8 cellular contexts compared by ENCODE assay signal in the genomic region with DNA sequence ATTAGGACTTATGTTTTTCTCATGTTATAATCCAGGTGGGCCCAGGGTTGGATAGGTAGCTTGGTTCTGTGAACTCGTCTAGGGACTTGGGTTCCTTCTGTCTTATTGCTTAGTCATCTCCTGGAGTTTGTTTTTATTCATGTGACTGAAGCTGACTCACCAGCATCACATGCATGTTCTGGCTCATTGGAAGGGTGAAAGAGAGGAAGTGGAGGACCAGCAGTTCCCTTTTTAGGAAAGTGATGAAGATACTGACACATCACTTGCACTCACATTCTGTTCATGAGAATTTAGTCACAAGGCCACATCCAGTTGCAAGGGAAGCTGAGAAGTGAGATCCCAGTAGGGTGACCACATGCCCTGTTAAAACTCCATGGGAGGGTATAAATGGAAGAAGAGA.
DNase-seq lines count a peak whose midpoint lies in the region; ATAC-seq and TF ChIP-seq lines count a peak whose summit lies in the region.
"Not testable (repeated sequence)": the region's sequence is repeated elsewhere in the genome, so short reads cannot be mapped to it uniquely, and the experiment has no call there.

No MANE protein-coding gene starts in this region.

- H3K27me3 Mint-ChIP-seq in CD14-positive monocyte (ENCODE audit: low read depth in 3 of 3); activated T-cell treated with anti-CD3 and anti-CD28 coated beads, Interleukin-2, amount 50 U/mL, for 4 hours (ENCODE audit: low read depth); stimulated activated memory B cell treated with anti-CD40 and anti-IgM and Interleukin-4, amounts not matched to agents 10 μg/mL and 1 μg/mL and 100 μg/mL, for 72 hours: not testable (repeated sequence)

- H3K4me1 Mint-ChIP-seq in CD14-positive monocyte; activated T-cell treated with anti-CD3 and anti-CD28 coated beads, Interleukin-2, amount 50 U/mL, for 4 hours (ENCODE audit: low read depth); stimulated activated memory B cell treated with anti-CD40 and anti-IgM and Interleukin-4, amounts not matched to agents 10 μg/mL and 1 μg/mL and 100 μg/mL, for 72 hours: not testable (repeated sequence)

- H3K79me2 ChIP-seq in OCI-LY3 (ENCODE audit: low read length), result not testable (repeated sequence)

- TF ChIP-seq CTCF in CD14-positive monocyte (IDR thresholded peaks at IDR 0.05); OCI-LY3 (IDR thresholded peaks at IDR 0.05; ENCODE audit: low read depth, low read length); foreskin keratinocyte (conservative IDR thresholded peaks at IDR 0.05); lower lobe of right lung (IDR thresholded peaks at IDR 0.05): not testable (repeated sequence)

- not testable (repeated sequence) for H3K9ac ChIP-seq in OCI-LY3 (ENCODE audit: low read length)

- H2AFZ ChIP-seq in OCI-LY3 (ENCODE audit: low read depth, low read length), result not testable (repeated sequence)

- H3K4me3 Mint-ChIP-seq in CD14-positive monocyte; activated T-cell treated with anti-CD3 and anti-CD28 coated beads, Interleukin-2, amount 50 U/mL, for 4 hours; stimulated activated memory B cell treated with anti-CD40 and anti-IgM and Interleukin-4, amounts not matched to agents 10 μg/mL and 1 μg/mL and 100 μg/mL, for 72 hours: not testable (repeated sequence)

- intact Hi-C loops in CD14-positive monocyte (cut with micrococcal nuclease); lower lobe of right lung (cut with DNase I): not testable (repeated sequence)

- not testable (repeated sequence) for H3K9me3 ChIP-seq in OCI-LY3 (ENCODE audit: insufficient read depth, low read length); lower lobe of right lung

- H3K4me1 ChIP-seq in OCI-LY3 (ENCODE audit: low read length); foreskin keratinocyte; lower lobe of right lung: not testable (repeated sequence)

- H3K4me3 ChIP-seq in OCI-LY3 (ENCODE audit: low read length); lower lobe of right lung: not testable (repeated sequence)

- H3K27ac ChIP-seq in OCI-LY3 (ENCODE audit: low read length), result peak overlapping the region; percentile 30; the same call in 1 of the 2 replicates
- H3K27ac ChIP-seq in foreskin keratinocyte, lower lobe of right lung: not testable (repeated sequence)

- not testable (repeated sequence) for H3K4me2 ChIP-seq in OCI-LY3 (ENCODE audit: low read length)

- not testable (repeated sequence) for H3K36me3 Mint-ChIP-seq in CD14-positive monocyte; activated T-cell treated with anti-CD3 and anti-CD28 coated beads, Interleukin-2, amount 50 U/mL, for 4 hours (ENCODE audit: insufficient read depth); stimulated activated memory B cell treated with anti-CD40 and anti-IgM and Interleukin-4, amounts not matched to agents 10 μg/mL and 1 μg/mL and 100 μg/mL, for 72 hours

- not testable (repeated sequence) for H3K27me3 ChIP-seq in OCI-LY3 (ENCODE audit: low read depth, low read length); foreskin keratinocyte; lower lobe of right lung (ENCODE audit: low read depth)

- peak; percentile 80 for ATAC-seq in GM21447 (IDR thresholded peaks at IDR 0.05; ENCODE audit: unreplicated experiment)
- ATAC-seq in HG02973 (IDR thresholded peaks at IDR 0.05; ENCODE audit: unreplicated experiment), result peak; percentile 41
- ATAC-seq in activated T-cell treated with anti-CD3 and anti-CD28 coated beads, Interleukin-2, amount 50 U/mL, for 4 hours, result peak; percentile 95 to 97
- peak; percentile 96 for ATAC-seq in foreskin keratinocyte
- peak; percentile 81 to 87 for ATAC-seq in lower lobe of right lung
- peak; percentile 80 for ATAC-seq in stimulated activated memory B cell treated with anti-CD40 and anti-IgM and Interleukin-4, amounts not matched to agents 10 μg/mL and 1 μg/mL and 100 μg/mL, for 72 hours

- not testable (repeated sequence) for H4K20me1 ChIP-seq in OCI-LY3 (ENCODE audit: insufficient read depth, low read length)

- not testable (repeated sequence) for H3K9me3 Mint-ChIP-seq in CD14-positive monocyte; activated T-cell treated with anti-CD3 and anti-CD28 coated beads, Interleukin-2, amount 50 U/mL, for 4 hours; stimulated activated memory B cell treated with anti-CD40 and anti-IgM and Interleukin-4, amounts not matched to agents 10 μg/mL and 1 μg/mL and 100 μg/mL, for 72 hours

- H3K36me3 ChIP-seq in OCI-LY3 (replicated peaks; ENCODE audit: low read depth, low read length); lower lobe of right lung: not testable (repeated sequence)

- peak overlapping the region in 4 of 7 donors; percentile 40 to 80 (median 62) for H3K27ac Mint-ChIP-seq in CD14-positive monocyte
- H3K27ac Mint-ChIP-seq in stimulated activated memory B cell treated with anti-CD40 and anti-IgM and Interleukin-4, amounts not matched to agents 10 μg/mL and 1 μg/mL and 100 μg/mL, for 72 hours, result not testable (repeated sequence)

- DNase-seq in CD14-positive monocyte (ENCODE audit: low spot score); activated T-cell treated with anti-CD3 and anti-CD28 coated beads, Interleukin-2, amount 50 U/mL, for 4 hours; foreskin keratinocyte; lower lobe of right lung: not testable (repeated sequence)

Comparison
In these comparisons a context has a peak if more than half of its experiments do, and no peak if none do; other contexts are left out.
1. ATAC-seq: peak in every context shown above with its lines; median percentile 96 in activated T-cell treated with anti-CD3 and anti-CD28 coated beads, Interleukin-2, amount 50 U/mL, for 4 hours; 96 in foreskin keratinocyte; 84 in lower lobe of right lung; 80 in GM21447; 80 in stimulated activated memory B cell treated with anti-CD40 and anti-IgM and Interleukin-4, amounts not matched to agents 10 μg/mL and 1 μg/mL and 100 μg/mL, for 72 hours; 41 in HG02973.